In genomic region chrX:24226176-24226575, GRCh38 we compare ENCODE assay signal across 6 cellular contexts.
"Had no signal": no experiment of that assay in that cellular context is flagged by ENCODE, and none has a peak within 500 bp of the region (broad histone marks: within the 10 kb centered on the region; RNA-seq: fewer than 3 reads in every experiment).

No MANE protein-coding gene starts in this region.

- ATAC-seq: HepG2 had no signal

- DNase-seq: IMR-90, KBM-7, KG1 had no signal

- H3K9ac ChIP-seq: KMS-11 had no signal

- FAIRE-seq: HepG2 had no signal

- H3K27ac ChIP-seq: HL-60, KMS-11 had no signal

- H3K4me2 ChIP-seq: KMS-11 had no signal
